18 cellular contexts compared by ENCODE assay signal in the genomic region with DNA sequence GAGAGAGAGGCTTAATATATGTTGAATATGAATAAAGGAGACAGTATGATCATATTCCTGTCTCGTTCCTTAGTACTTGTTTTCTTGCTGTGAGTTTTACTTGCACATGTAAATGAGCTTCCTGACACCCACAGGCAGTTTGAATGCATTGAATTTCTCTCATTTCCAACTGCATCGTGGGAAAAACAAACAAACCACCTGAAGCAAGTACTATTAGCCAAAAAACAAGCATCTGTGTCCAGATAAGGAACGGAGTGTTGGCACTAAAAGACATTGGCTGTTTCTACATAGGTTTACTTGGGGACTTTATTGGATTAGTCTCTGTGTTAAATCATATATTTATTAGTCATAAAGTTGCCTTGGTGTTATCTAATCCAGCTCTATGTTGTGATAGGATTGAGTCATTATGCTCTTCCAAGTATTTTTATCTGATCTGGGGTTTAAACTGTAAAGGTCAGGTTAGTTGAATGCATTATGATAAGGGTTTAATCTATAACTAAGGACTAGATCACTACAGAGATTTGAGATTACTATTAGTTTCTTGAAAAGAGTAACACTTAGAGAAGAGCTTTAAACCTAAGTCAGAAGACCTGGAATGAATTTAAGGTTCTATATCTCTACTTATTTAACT.
"Had no signal": no experiment of that assay in that cellular context is flagged by ENCODE, and none has a peak within 500 bp of the region (broad histone marks: within the 10 kb centered on the region; RNA-seq: fewer than 3 reads in every experiment).

No MANE protein-coding gene starts in this region.

- H3K36me3 ChIP-seq: esophagus muscularis mucosa, gastrocnemius medialis, heart right ventricle, ovary had no signal

- H3K4me1 ChIP-seq: esophagus muscularis mucosa, gastrocnemius medialis, heart right ventricle had no signal

- H3K9me3 Mint-ChIP-seq: neural crest cell had no signal

- H3K4me3 ChIP-seq: esophagus muscularis mucosa, gastrocnemius medialis, heart right ventricle, mucosa of descending colon, ovary, smooth muscle cell had no signal

- H3K4me1 Mint-ChIP-seq: naive thymus-derived CD8-positive, alpha-beta T cell; neural crest cell had no signal

- ATAC-seq: gastrocnemius medialis; heart right ventricle; left cardiac atrium; mucosa of descending colon; naive thymus-derived CD8-positive, alpha-beta T cell; right cardiac atrium had no signal

- H3K36me3 Mint-ChIP-seq: naive thymus-derived CD8-positive, alpha-beta T cell had no signal

- H3K27me3 ChIP-seq: esophagus muscularis mucosa, gastrocnemius medialis, heart right ventricle, ovary had no signal

- DNase-seq: cortex of kidney; effector memory CD4-positive, alpha-beta T cell; gastrocnemius medialis; heart right ventricle; kidney; left cardiac atrium; mammary epithelial cell; mucosa of descending colon; naive thymus-derived CD8-positive, alpha-beta T cell; ovary; right cardiac atrium; stimulated activated CD4-positive, alpha-beta T cell treated with anti-CD3 and anti-CD28 coated beads, Interleukin-2, amount 100 ng/mL, for 48 hours; stimulated activated naive CD4-positive, alpha-beta T cell treated with Interleukin-2 at 50 U/mL for 16 hours; trophoblast cell had no signal

- H3K4me2 ChIP-seq: smooth muscle cell had no signal

- H3K9me3 ChIP-seq: esophagus muscularis mucosa, gastrocnemius medialis, mucosa of descending colon, ovary had no signal

- H3K27me3 Mint-ChIP-seq: naive thymus-derived CD8-positive, alpha-beta T cell had no signal

- FAIRE-seq: kidney had no signal

- H3K4me3 Mint-ChIP-seq: naive thymus-derived CD8-positive, alpha-beta T cell; neural crest cell had no signal

- H3K27ac ChIP-seq: epithelial cell of prostate, esophagus muscularis mucosa, gastrocnemius medialis, heart right ventricle, ovary had no signal

- H3K27ac Mint-ChIP-seq: naive thymus-derived CD8-positive, alpha-beta T cell had no signal
